In the genomic region with DNA sequence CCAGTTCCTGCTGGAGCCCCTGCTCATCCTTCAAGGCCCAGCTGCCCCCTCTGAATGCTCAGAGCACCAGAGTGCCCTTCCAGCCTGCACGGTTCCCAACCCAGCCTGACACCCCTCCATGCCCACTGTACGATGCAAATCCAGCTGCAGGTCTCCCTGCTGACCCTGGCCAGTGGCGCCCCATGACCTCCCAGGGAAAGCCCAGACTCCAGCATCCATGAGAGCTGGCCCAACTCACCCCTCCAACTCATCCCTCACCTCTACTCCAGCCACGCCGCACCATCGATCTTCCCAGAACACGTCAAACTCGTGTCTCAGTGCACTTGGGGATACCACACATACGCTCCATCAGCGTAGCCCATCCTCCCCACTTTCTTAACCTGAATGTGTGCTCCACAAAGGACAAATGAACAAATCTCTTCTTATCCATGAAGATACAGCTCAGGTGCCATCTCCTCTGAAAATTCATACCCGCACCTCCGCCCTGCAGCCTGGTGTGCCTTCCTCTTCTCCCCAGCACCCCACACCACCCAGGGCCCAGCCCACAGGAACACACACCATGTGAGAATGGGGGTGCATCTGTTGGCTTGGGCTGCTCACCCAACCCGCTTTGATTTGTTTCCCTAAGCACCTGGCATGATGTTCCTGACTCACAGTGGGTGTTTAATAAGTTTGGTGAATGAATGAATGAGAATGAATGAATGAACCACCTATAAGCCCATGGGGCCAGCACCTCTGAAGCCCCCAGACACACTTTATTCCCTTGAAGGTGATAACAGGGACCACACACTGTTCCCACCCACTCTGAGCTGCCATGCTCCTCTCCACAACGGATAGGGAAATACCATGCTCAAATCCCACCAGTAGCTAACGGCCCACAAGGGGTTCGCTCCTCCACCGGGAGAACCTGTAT, we compare ENCODE assay signal across 10 cellular contexts. TPM values are rescaled to one million over a fixed set of nuclear protein-coding genes. Genes with fewer than 3 reads are reported as not detected.
DNase-seq lines count a peak whose midpoint lies in the region; ATAC-seq and TF ChIP-seq lines count a peak whose summit lies in the region.
"Had no signal": no experiment of that assay in that cellular context is flagged by ENCODE, and none has a peak within 500 bp of the region (broad histone marks: within the 10 kb centered on the region; RNA-seq: fewer than 3 reads in every experiment).

No MANE protein-coding gene starts in this region.

- H3K9me3 ChIP-seq in CD8-positive, alpha-beta T cell (ENCODE audit: low read length) = no peaks in the 10 kb centered on the region
- H3K9me3 ChIP-seq in skeletal muscle tissue (ENCODE audit: control insufficient read depth in 3 of 3, low read length in 3 of 3) = no peaks in the 10 kb centered on the region

- H3K4me1 Mint-ChIP-seq in CD8-positive, alpha-beta T cell (ENCODE audit: low read depth) = peaks cover 67% of the 10 kb centered on the region
- H3K4me1 Mint-ChIP-seq in activated CD4-positive, alpha-beta memory T cell treated with anti-CD3 and anti-CD28 coated beads for 36 hours (ENCODE audit: low read depth) = peaks cover 66% of the 10 kb centered on the region
- peaks cover 73 to 75% of the 10 kb centered on the region in 2 donors for H3K4me1 Mint-ChIP-seq in immature natural killer cell

- no peak for TF ChIP-seq CTCF in CD8-positive, alpha-beta T cell (IDR thresholded peaks at IDR 0.05)
- no peak for TF ChIP-seq CTCF in foreskin fibroblast (IDR thresholded peaks at IDR 0.05; ENCODE audit: low read depth, low read length)

- no peaks in the 10 kb centered on the region for H3K9me3 Mint-ChIP-seq in CD8-positive, alpha-beta T cell
- no peaks in the 10 kb centered on the region for H3K9me3 Mint-ChIP-seq in activated CD4-positive, alpha-beta memory T cell treated with anti-CD3 and anti-CD28 coated beads for 36 hours
- H3K9me3 Mint-ChIP-seq in immature natural killer cell = peaks cover 0 to 2% (median 0%) of the 10 kb centered on the region in 6 donors

- H3K36me3 Mint-ChIP-seq in CD8-positive, alpha-beta T cell = peaks cover 16% of the 10 kb centered on the region
- peaks cover 2% of the 10 kb centered on the region for H3K36me3 Mint-ChIP-seq in activated CD4-positive, alpha-beta memory T cell treated with anti-CD3 and anti-CD28 coated beads for 36 hours
- peaks cover 0 to 10% (median 3%) of the 10 kb centered on the region in 3 donors for H3K36me3 Mint-ChIP-seq in immature natural killer cell

- H3K9ac ChIP-seq in skeletal muscle tissue (ENCODE audit: low read depth in 1 of 3, low read length in 3 of 3) = peak overlapping the region; percentile 26 to 80 (median 72)

- H3K4me1 ChIP-seq in CD8-positive, alpha-beta T cell (ENCODE audit: insufficient read depth, low read length) = peaks cover 46% of the 10 kb centered on the region
- H3K4me1 ChIP-seq in skeletal muscle tissue (ENCODE audit: control insufficient read depth in 3 of 3, insufficient read depth in 3 of 3, low read length in 3 of 3) = peaks cover 40 to 65% (median 64%) of the 10 kb centered on the region in 3 donors

- CTCF ChIA-PET in CD8-positive, alpha-beta T cell (lab: Charles Lee) = interaction anchor here (1.2 kb wide), 1 partner anchor 123 kb away, joined by 4 read pairs; no protein-coding TSS in a partner anchor
- CTCF ChIA-PET in activated CD4-positive, alpha-beta memory T cell treated with anti-CD3 and anti-CD28 coated beads for 36 hours (lab: Charles Lee) = interaction anchor here (1.0 to 1.4 kb wide), 2 partner anchors 24 to 61 kb away, joined by 3 to 6 read pairs; no protein-coding TSS in a partner anchor

- H3K4me3 ChIP-seq in CD8-positive, alpha-beta T cell (ENCODE audit: low read depth, low read length) = no peak overlapping the region
- H3K4me3 ChIP-seq in skeletal muscle tissue (ENCODE audit: low read length in 3 of 3) (peak overlapping the region in 1 of 3 donors; percentile 60), foreskin fibroblast (ENCODE audit: low read depth in 1 of 2, low read length in 2 of 2) (no peak overlapping the region)

- H3K27me3 ChIP-seq in CD8-positive, alpha-beta T cell (ENCODE audit: insufficient read depth, low read length) = no peaks in the 10 kb centered on the region
- no peaks in the 10 kb centered on the region for H3K27me3 ChIP-seq in skeletal muscle tissue (ENCODE audit: control insufficient read depth in 3 of 3, insufficient read depth in 3 of 3, low read length in 3 of 3)

- DNase-seq in CD8-positive, alpha-beta T cell = no peak
- no peak for DNase-seq in activated CD4-positive, alpha-beta memory T cell treated with anti-CD3 and anti-CD28 coated beads for 36 hours
- DNase-seq in immature natural killer cell = no peak
- no peak for DNase-seq in NCI-H82 (lab: John Stamatoyannopoulos, UW)
- no peak for DNase-seq in foreskin fibroblast
- DNase-seq in NCI-H510A treated with DMSO at 0.1 percent for 48 hours (lab: John Stamatoyannopoulos, UW) = no peak
- no peak for DNase-seq in OCI-M2 (lab: John Stamatoyannopoulos, UW; ENCODE audit: unreplicated experiment)
- DNase-seq: activated CD4-positive, alpha-beta T cell treated with anti-CD3 and anti-CD28 coated beads for 36 hours; NCI-H345 had no signal

- H3K4me3 Mint-ChIP-seq in CD8-positive, alpha-beta T cell = no peak overlapping the region
- H3K4me3 Mint-ChIP-seq in activated CD4-positive, alpha-beta memory T cell treated with anti-CD3 and anti-CD28 coated beads for 36 hours = no peak overlapping the region
- peak overlapping the region in 3 of 5 donors; percentile 76 to 79 (median 77) for H3K4me3 Mint-ChIP-seq in immature natural killer cell
- H3K4me3 Mint-ChIP-seq: activated CD4-positive, alpha-beta T cell treated with anti-CD3 and anti-CD28 coated beads for 36 hours had no signal

- H3K27ac ChIP-seq in CD8-positive, alpha-beta T cell (ENCODE audit: low read depth, low read length) = no peak overlapping the region
- peak overlapping the region; percentile 100 for H3K27ac ChIP-seq in skeletal muscle tissue (ENCODE audit: low read depth, low read length)

- POLR2A ChIA-PET in CD8-positive, alpha-beta T cell (lab: Charles Lee) = interaction anchor here (0.7 to 1.3 kb wide), 2 partner anchors 24 to 26 kb away, joined by 3 read pairs; no protein-coding TSS in a partner anchor
- POLR2A ChIA-PET in activated CD4-positive, alpha-beta memory T cell treated with anti-CD3 and anti-CD28 coated beads for 36 hours (lab: Charles Lee) = no interaction called here

- intact Hi-C loops in CD8-positive, alpha-beta T cell (cut with DNase I, micrococcal nuclease) = no loop called here
- intact Hi-C loops in activated CD4-positive, alpha-beta memory T cell treated with anti-CD3 and anti-CD28 coated beads for 36 hours (cut with micrococcal nuclease) = no loop called here

- peak overlapping the region; percentile 22 for H3K27ac Mint-ChIP-seq in CD8-positive, alpha-beta T cell
- peak overlapping the region; percentile 84 for H3K27ac Mint-ChIP-seq in activated CD4-positive, alpha-beta memory T cell treated with anti-CD3 and anti-CD28 coated beads for 36 hours
- H3K27ac Mint-ChIP-seq in immature natural killer cell = peak overlapping the region; percentile 90 to 99 (median 98)
- H3K27ac Mint-ChIP-seq: activated CD4-positive, alpha-beta T cell treated with anti-CD3 and anti-CD28 coated beads for 36 hours had no signal

- no peak for ATAC-seq in CD8-positive, alpha-beta T cell
- ATAC-seq: activated CD4-positive, alpha-beta T cell treated with anti-CD3 and anti-CD28 coated beads for 36 hours had no signal

- H3K36me3 ChIP-seq in CD8-positive, alpha-beta T cell (ENCODE audit: insufficient read depth, low read length) = no peaks in the 10 kb centered on the region
- H3K36me3 ChIP-seq in skeletal muscle tissue (ENCODE audit: control insufficient read depth in 3 of 3, insufficient read depth in 3 of 3, low read length in 3 of 3) = no peaks in the 10 kb centered on the region

- H3K27me3 Mint-ChIP-seq in CD8-positive, alpha-beta T cell (ENCODE audit: low read depth) = no peaks in the 10 kb centered on the region
- H3K27me3 Mint-ChIP-seq in activated CD4-positive, alpha-beta memory T cell treated with anti-CD3 and anti-CD28 coated beads for 36 hours = no peaks in the 10 kb centered on the region
- H3K27me3 Mint-ChIP-seq in immature natural killer cell (ENCODE audit: low read depth in 3 of 3) = peaks cover 17 to 22% (median 20%) of the 10 kb centered on the region in 3 donors
- H3K27me3 Mint-ChIP-seq: activated CD4-positive, alpha-beta T cell treated with anti-CD3 and anti-CD28 coated beads for 36 hours had no signal

RNA-seq across cellular contexts. Expression of gene PLA2G6, which starts 6.2 kb away (rescaled TPM):
- total RNA-seq in CD8-positive, alpha-beta T cell = 10 to 100 TPM; 35.4 to 44.4 TPM
- 10 to 100 TPM; 63.7 to 69.5 TPM for total RNA-seq in activated CD4-positive, alpha-beta memory T cell treated with anti-CD3 and anti-CD28 coated beads for 36 hours
- polyA plus RNA-seq in immature natural killer cell = 10 to 100 TPM in 1 of 3 donors, 1 to 10 TPM in 2; 3.3 to 11.4 (median 4.2) TPM
- 14.1 TPM for total RNA-seq in skeletal muscle tissue

RNA-seq across cellular contexts. Expression of gene MAFF, which starts 26.3 kb away (rescaled TPM):
- 10 to 100 TPM; 87.6 to 91.2 TPM for total RNA-seq in CD8-positive, alpha-beta T cell
- 10 to 100 TPM; 15.5 to 15.9 TPM for total RNA-seq in activated CD4-positive, alpha-beta memory T cell treated with anti-CD3 and anti-CD28 coated beads for 36 hours
- 10 to 100 TPM in 2 of 3 donors, 1 to 10 TPM in 1; 8.1 to 20.8 (median 15.2) TPM for polyA plus RNA-seq in immature natural killer cell
- 4.2 TPM for total RNA-seq in skeletal muscle tissue

Comparison
In these comparisons a context has a peak if more than half of its experiments do, and no peak if none do; other contexts are left out.
1. H3K27ac Mint-ChIP-seq: peak in every context shown above with its lines; median percentile 98 in immature natural killer cell; 84 in activated CD4-positive, alpha-beta memory T cell treated with anti-CD3 and anti-CD28 coated beads for 36 hours; 22 in CD8-positive, alpha-beta T cell.
2. H3K4me3 Mint-ChIP-seq: peak in immature natural killer cell (3 of 5); none in CD8-positive, alpha-beta T cell (single experiment) and activated CD4-positive, alpha-beta memory T cell treated with anti-CD3 and anti-CD28 coated beads for 36 hours (single experiment).
3. RNA of gene MAFF, which starts 26.3 kb away (total RNA-seq): 87.6 to 91.2 TPM in CD8-positive, alpha-beta T cell; 15.5 to 15.9 TPM in activated CD4-positive, alpha-beta memory T cell treated with anti-CD3 and anti-CD28 coated beads for 36 hours and 4.2 TPM in skeletal muscle tissue (single experiment); every median in the first group is over 4 times any median in the second.